ENCODE assay signal across 1 cellular context in the genomic region with DNA sequence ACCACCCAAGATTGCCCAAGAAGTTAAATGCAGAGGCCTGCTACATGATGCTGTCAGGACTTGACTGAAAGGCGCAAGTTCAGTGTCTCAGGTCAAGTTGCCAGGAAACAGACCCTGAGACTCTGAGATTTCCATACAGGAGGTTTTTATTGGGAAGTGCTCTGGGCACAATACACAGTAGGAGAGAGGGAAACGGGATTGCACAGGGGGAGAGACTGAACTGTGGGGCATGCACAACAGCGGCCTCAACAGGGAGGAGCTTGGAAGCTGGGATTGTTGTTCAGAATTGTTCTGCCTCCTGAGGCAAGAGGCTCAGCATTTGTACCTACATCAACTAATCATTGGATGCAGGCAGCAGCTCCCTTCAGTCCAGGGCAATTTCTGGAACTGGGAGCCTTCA.
TF ChIP-seq lines count a peak whose summit lies in the region.

No MANE protein-coding gene starts in this region.

TF ChIP-seq in WTC11, 78 proteins besides CTCF, POLR2A, EP300 and RAD21 (continued from another document):
- TF ChIP-seq ZNF532 (CRISPR knock-in tag; IDR thresholded peaks at IDR 0.05; ENCODE audit: borderline replicate concordance) (no peak), ELF4 (CRISPR knock-in tag; IDR thresholded peaks at IDR 0.05; ENCODE audit: low read depth) (no peak)
